In the genomic region with DNA sequence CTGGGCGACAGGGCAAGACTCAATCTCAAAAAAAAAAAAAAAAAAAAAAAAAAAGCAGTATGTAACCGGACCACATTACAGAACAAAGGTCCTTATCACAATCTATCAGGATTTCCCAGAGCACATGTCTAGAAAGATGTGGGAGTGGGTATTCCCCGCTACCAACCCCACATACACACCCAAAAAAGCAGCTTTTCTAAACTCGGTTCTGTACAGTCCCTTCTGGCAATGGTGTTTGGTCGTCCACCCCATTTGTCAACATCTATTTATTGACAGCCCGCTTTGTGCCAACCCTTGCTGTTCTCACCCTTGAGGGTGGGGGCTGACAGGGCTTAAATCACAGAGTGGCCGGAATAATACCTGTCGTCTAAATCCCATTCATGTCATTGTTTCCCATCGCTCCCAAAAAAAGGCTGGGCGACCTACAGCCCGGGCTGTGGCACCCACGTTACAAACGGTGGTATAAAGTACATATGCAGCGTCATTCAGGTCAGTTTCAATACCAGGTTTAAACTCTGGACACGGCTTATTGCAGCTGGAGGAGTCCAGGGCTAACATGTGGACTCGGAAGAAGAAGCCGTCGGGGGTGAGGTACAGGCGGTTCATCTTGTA, we compare ENCODE assay signal across 8 cellular contexts. TPM values are rescaled to one million over a fixed set of nuclear protein-coding genes. Genes with fewer than 3 reads are reported as not detected.
DNase-seq lines count a peak whose midpoint lies in the region; ATAC-seq, FAIRE-seq and TF ChIP-seq lines count a peak whose summit lies in the region.

No MANE protein-coding gene starts in this region.

- FAIRE-seq in K562 (lab: Jason Lieb, UNC), result peak; percentile 26

- TF ChIP-seq CTCF in K562 (IDR thresholded peaks at IDR 0.05 in 2 of 3, conservative IDR thresholded peaks at IDR 0.05 in 1 of 3; ENCODE audit: insufficient read depth in 2 of 3, low read depth in 1 of 3, low read length in 3 of 3) (no peak), lower leg skin (IDR thresholded peaks at IDR 0.05) (no peak)

- CTCF ChIA-PET in K562 (lab: Yijun Ruan, JAX; ENCODE audit: low intra/inter-chr PET ratio), result no interaction called here

- H4K20me1 ChIP-seq in K562 (replicated peaks; ENCODE audit: control insufficient read depth, insufficient read depth, low read length), result no peaks in the 10 kb centered on the region

- BruUV-seq in K562 (replicated peaks; lab: Mats Ljungman, UMichigan), result TSS peak; percentile 71

- H3K79me2 ChIP-seq in K562 (ENCODE audit: control insufficient read depth, insufficient read depth, low read length), result peaks cover 21% of the 10 kb centered on the region

- peak overlapping the region; percentile 71 to 98 for H3K9ac ChIP-seq in K562 (ENCODE audit: insufficient read depth in 1 of 2, low read depth in 2 of 2, low read length in 2 of 2)

- peaks cover 5% of the 10 kb centered on the region; the same call in 1 of the 3 replicates for H3K36me3 ChIP-seq in K562 (ENCODE audit: control insufficient read depth, insufficient read depth, low read length)
- no peaks in the 10 kb centered on the region for H3K36me3 ChIP-seq in thymus (ENCODE audit: control insufficient read depth, insufficient read depth)

- H3K27ac ChIP-seq in K562 (ENCODE audit: extremely low read depth, low read depth, low read length) (peak overlapping the region; percentile 94), thymus (ENCODE audit: low read depth) (peak overlapping the region; percentile 10)

- H3K4me1 ChIP-seq in K562 (replicated peaks in 1 of 2; ENCODE audit: control insufficient read depth in 2 of 2, insufficient read depth in 2 of 2, low read length in 2 of 2) (peaks cover 20 to 25% of the 10 kb centered on the region in 2 experiments), thymus (ENCODE audit: control insufficient read depth, insufficient read depth, low read length) (peaks cover 7% of the 10 kb centered on the region)

- no peak for TF ChIP-seq POLR2A in K562 (conservative IDR thresholded peaks at IDR 0.05)
- TF ChIP-seq POLR2A in lower leg skin (IDR thresholded peaks at IDR 0.05), result no peak

- intact Hi-C loops in K562 (cut with micrococcal nuclease), result no loop called here
- intact Hi-C loops in lower leg skin (cut with DNase I; ENCODE audit: low total_unique reads), result no loop called here

- H3K27me3 ChIP-seq in K562 (ENCODE audit: control insufficient read depth in 2 of 2, insufficient read depth in 2 of 2, low read length in 2 of 2) (no peaks in the 10 kb centered on the region), thymus (ENCODE audit: control insufficient read depth, insufficient read depth) (peaks cover 43% of the 10 kb centered on the region)

- POLR2A ChIA-PET in K562 (lab: Yijun Ruan, JAX), result interaction anchor here (1.0 to 1.4 kb wide), 4 partner anchors 9 to 44 kb away, joined by 3 to 4 read pairs (median 3); no protein-coding TSS in a partner anchor

- H3K4me3 ChIP-seq in K562 (peak overlapping the region; percentile 92), lower leg skin (ENCODE audit: low read depth, poor library complexity, severe bottlenecking) (peak overlapping the region; percentile 40), thymus (ENCODE audit: low read length) (peak overlapping the region; percentile 60)

- ATAC-seq in K562 (no peak; the same call in 1 of the 3 replicates), GM19467 (IDR thresholded peaks at IDR 0.05; ENCODE audit: unreplicated experiment) (no peak)

- no peak for TF ChIP-seq RAD21 in K562 (CRISPR knock-in tag; conservative IDR thresholded peaks at IDR 0.05 in 1 of 2, IDR thresholded peaks at IDR 0.05 in 1 of 2)

- H3K9me3 ChIP-seq in K562 (replicated peaks; ENCODE audit: control insufficient read depth, insufficient read depth, low read depth, low read length) (no peaks in the 10 kb centered on the region), thymus (ENCODE audit: control insufficient read depth) (no peaks in the 10 kb centered on the region)

- WGBS in K562 (ENCODE audit: insufficient coverage, low coverage, missing lambda C conversion rate), result under 1% methylated on average over 18 of the region's 19 CpGs
- 14 to 17% methylated on average over 19 of the region's 19 CpGs for WGBS in lower leg skin, 2 donors
- 14% methylated on average over 19 of the region's 19 CpGs for WGBS in thymus

- DNase-seq in ELR (ENCODE audit: low read depth) (peak; percentile 7), HT-29 (ENCODE audit: low spot score) (peak; percentile 78), K562 (ENCODE audit: extremely low read depth in 1 of 4, low spot score in 3 of 4) (peak in 1 of 4 experiments; percentile 28), lower leg skin (ENCODE audit: low spot score in 2 of 2) (no peak), AG08395 (ENCODE audit: low spot score) (no peak)
- DNase-seq in activated CD4-positive, CD25-positive, alpha-beta regulatory T cell treated with anti-CD3 and anti-CD28 coated beads, Interleukin-2, amount 50 U/mL, for 72 hours, result no peak

- TF ChIP-seq EP300 in K562 (IDR thresholded peaks at IDR 0.05; ENCODE audit: low read length), result no peak

- H3K9me1 ChIP-seq in K562 (ENCODE audit: control insufficient read depth, insufficient read depth, low read length), result no peaks in the 10 kb centered on the region

- H3K4me2 ChIP-seq in K562 (ENCODE audit: insufficient read depth, low read length), result peak overlapping the region; percentile 90

- H2AFZ ChIP-seq in K562 (ENCODE audit: low read depth, low read length), result peak overlapping the region; percentile 90

- in situ Hi-C loops in K562 (cut with MboI), result no loop called here

TF ChIP-seq in K562, 482 proteins besides CTCF, POLR2A, EP300 and RAD21 (continues in another document):
- TF ChIP-seq ZNF12 (CRISPR knock-in tag; IDR thresholded peaks at IDR 0.05) (peak; percentile 68; the same call in 1 of the 2 replicates), NCOR1 (IDR thresholded peaks at IDR 0.05) (no peak), ZNF316 (IDR thresholded peaks at IDR 0.05) (0 out of 2 replicates have a peak, but pooled peaks have one; percentile 29), ZNF384 (IDR thresholded peaks at IDR 0.05; ENCODE audit: low read depth, low read length) (peak; percentile 44; the same call in 1 of the 2 replicates), NR1H2 (CRISPR knock-in tag; IDR thresholded peaks at IDR 0.05) (peak; percentile 91; the same call in 1 of the 2 replicates)

RNA-seq across cellular contexts. Expression of a gene that starts 3.6 kb away (rescaled TPM):
- total RNA-seq in HT-29 (2014; rRNA removed; shearing (Covaris generic)), result 40.7 and 45.7 TPM in 2 replicates
- 8.4 TPM in 2 replicates for total RNA-seq in K562 (2011; cell fraction: chromatin; rRNA removed; ENCODE audit: low replicate concordance)
- total RNA-seq in K562 (2011; cell fraction: nucleolus; rRNA removed), result 9.0 and 9.7 TPM in 2 replicates
- total RNA-seq in K562 (2011; cell fraction: nucleoplasm; rRNA removed), result 9.8 and 10.7 TPM in 2 replicates
- total RNA-seq in K562 (2014; rRNA removed) (37.4 and 42.5 TPM in 2 replicates), K562 (2014; rRNA removed; fragmentation: Illumina TruSeq; extraction: Trizol) (23.6 and 24.7 TPM in 2 replicates), K562 (2015; rRNA removed; fragmentation: Illumina TruSeq; extraction: Trizol) (17.0 and 17.8 TPM in 2 replicates), K562 (2021) (25.2 and 27.6 TPM in 2 replicates), lower leg skin (1 to 10 TPM; 4.8 to 9.8 (median 6.8) TPM)
- polyA plus RNA-seq in K562 (2011; rRNA removed) (29.2 and 32.7 TPM in 2 replicates), K562 (2014; fragmentation: Illumina TruSeq; extraction: Trizol) (22.7 and 27.6 TPM in 2 replicates), K562 (2014; fragmentation: Nextera tagmentation; extraction: Ambion mirVana) (1 to 10 TPM; 8.6 to 9.9 TPM), K562 (2014; rRNA removed) (32.7 and 35.3 TPM in 2 replicates), thymus (15.7 TPM)
- polyA plus RNA-seq in K562 (2011; cell fraction: cytosol; rRNA removed), result 22.6 and 29.6 TPM in 2 replicates
- 15.5 and 16.7 TPM in 2 replicates for polyA plus RNA-seq in K562 (2011; cell fraction: nucleus; rRNA removed)
- polyA plus RNA-seq in K562 (2012), result 19.9 and 20.2 TPM in 2 replicates
- 14.0 and 16.2 TPM in 2 replicates for polyA minus RNA-seq in K562 (2011; rRNA and poly(A)+ RNA removed)
- 7.6 and 11.4 TPM in 2 replicates for polyA minus RNA-seq in K562 (2011; cell fraction: cytosol; rRNA and poly(A)+ RNA removed)
- 3.9 and 4.7 TPM in 2 replicates for polyA minus RNA-seq in K562 (2011; cell fraction: nucleus; rRNA and poly(A)+ RNA removed)

RNA-seq across cellular contexts. Expression of a gene that starts 42.9 kb away (rescaled TPM):
- total RNA-seq in HT-29 (2014; rRNA removed; shearing (Covaris generic)), result 148 and 150 TPM in 2 replicates
- total RNA-seq in K562 (2011; cell fraction: chromatin; rRNA removed; ENCODE audit: low replicate concordance), result 165 and 234 TPM in 2 replicates
- total RNA-seq in K562 (2011; cell fraction: nucleolus; rRNA removed), result 104 and 108 TPM in 2 replicates
- 115 and 124 TPM in 2 replicates for total RNA-seq in K562 (2011; cell fraction: nucleoplasm; rRNA removed)
- 132 and 140 TPM in 2 replicates for total RNA-seq in K562 (2014; rRNA removed)
- total RNA-seq in K562 (2014; rRNA removed; fragmentation: Illumina TruSeq; extraction: Trizol), result 241 and 267 TPM in 2 replicates
- total RNA-seq in K562 (2015; rRNA removed; fragmentation: Illumina TruSeq; extraction: Trizol), result 235 and 243 TPM in 2 replicates
- 219 and 223 TPM in 2 replicates for total RNA-seq in K562 (2021)
- polyA plus RNA-seq in K562 (2011; rRNA removed), result 200 and 229 TPM in 2 replicates
- 215 and 240 TPM in 2 replicates for polyA plus RNA-seq in K562 (2011; cell fraction: cytosol; rRNA removed)
- polyA plus RNA-seq in K562 (2011; cell fraction: nucleus; rRNA removed), result 127 and 151 TPM in 2 replicates
- 168 and 218 TPM in 2 replicates for polyA plus RNA-seq in K562 (2012)
- polyA plus RNA-seq in K562 (2014; fragmentation: Illumina TruSeq; extraction: Trizol), result 232 and 250 TPM in 2 replicates
- 100 to 1,000 TPM; 594 to 984 TPM for polyA plus RNA-seq in K562 (2014; fragmentation: Nextera tagmentation; extraction: Ambion mirVana)
- polyA plus RNA-seq in K562 (2014; rRNA removed), result 136 and 162 TPM in 2 replicates
- 466 and 590 TPM in 2 replicates for polyA minus RNA-seq in K562 (2011; rRNA and poly(A)+ RNA removed)
- 201 and 253 TPM in 2 replicates for polyA minus RNA-seq in K562 (2011; cell fraction: cytosol; rRNA and poly(A)+ RNA removed)
- 75.3 and 108 TPM in 2 replicates for polyA minus RNA-seq in K562 (2011; cell fraction: nucleus; rRNA and poly(A)+ RNA removed)
- 10 to 100 TPM; 10.6 to 29.7 (median 16.4) TPM for total RNA-seq in lower leg skin
- 29.9 TPM for polyA plus RNA-seq in thymus

Comparison
In these comparisons a context has a peak if more than half of its experiments do, and no peak if none do; other contexts are left out.
1. DNase-seq: peak in ELR (single experiment) and HT-29 (single experiment); none in lower leg skin (0 of 2), activated CD4-positive, CD25-positive, alpha-beta regulatory T cell treated with anti-CD3 and anti-CD28 coated beads, Interleukin-2, amount 50 U/mL, for 72 hours (single experiment) and AG08395 (single experiment).
2. H3K4me3 ChIP-seq: peak in every context shown above with its lines; median percentile 92 in K562; 60 in thymus; 40 in lower leg skin.